Comparison of ENCODE assay signal across 13 cellular contexts in genomic region chr3:40989141-40990061, GRCh38.
"Had no signal": no experiment of that assay in that cellular context is flagged by ENCODE, and none has a peak within 500 bp of the region (broad histone marks: within the 10 kb centered on the region; RNA-seq: fewer than 3 reads in every experiment).

No MANE protein-coding gene starts in this region.

- H3K27me3 ChIP-seq: adrenal gland, cardiac muscle cell, gastrocnemius medialis, suprapubic skin, upper lobe of left lung had no signal

- H2AFZ ChIP-seq: parathyroid adenoma had no signal

- H3K4me3 ChIP-seq: adrenal gland, cardiac muscle cell, gastrocnemius medialis, suprapubic skin, upper lobe of left lung had no signal

- H3K9ac ChIP-seq: parathyroid adenoma had no signal

- H3K9me3 ChIP-seq: adrenal gland, gastrocnemius medialis, suprapubic skin, upper lobe of left lung had no signal

- H3K27ac ChIP-seq: adrenal gland, cardiac muscle cell, gastrocnemius medialis, parathyroid adenoma, suprapubic skin, upper lobe of left lung had no signal

- H3K4me1 ChIP-seq: adrenal gland, gastrocnemius medialis, suprapubic skin had no signal

- DNase-seq: activated CD4-positive, alpha-beta T cell treated with anti-CD3 and anti-CD28 coated beads for 48 hours; activated CD8-positive, alpha-beta memory T cell treated with anti-CD3 and anti-CD28 coated beads for 24 hours; activated naive CD4-positive, alpha-beta T cell treated with anti-CD3 and anti-CD28 coated beads, Interleukin-2, amount 50 U/mL, for 16 hours; adrenal gland; gastrocnemius medialis; left ventricle myocardium superior; stimulated activated CD4-positive, alpha-beta T cell treated with anti-CD3 and anti-CD28 coated beads, Interleukin-2, amount 100 ng/mL, for 24 hours; stimulated activated naive CD8-positive, alpha-beta T cell treated with anti-CD3 and anti-CD28 coated beads, Interleukin-15, Interleukin-2, amounts not matched to agents 100 U/mL and 50 U/mL, for 24 hours; T1000; upper lobe of left lung had no signal

- H3K36me3 ChIP-seq: adrenal gland, cardiac muscle cell, gastrocnemius medialis, suprapubic skin, upper lobe of left lung had no signal

- ATAC-seq: gastrocnemius medialis; left ventricle myocardium superior; stimulated activated naive CD8-positive, alpha-beta T cell treated with anti-CD3 and anti-CD28 coated beads, Interleukin-15, Interleukin-2, amounts not matched to agents 100 U/mL and 50 U/mL, for 24 hours had no signal
